ENCODE assay signal across 15 cellular contexts in genomic region chr2:70233892-70234291, GRCh38.
"Had no signal": no experiment of that assay in that cellular context is flagged by ENCODE, and none has a peak within 500 bp of the region (broad histone marks: within the 10 kb centered on the region; RNA-seq: fewer than 3 reads in every experiment).

No MANE protein-coding gene starts in this region.

- DNase-seq: activated gamma-delta T cell treated with Interleukin-2 at 50 U/mL for 16 hours; endodermal cell; foreskin keratinocyte; kidney; left ventricle myocardium inferior; psoas muscle; stimulated activated CD4-positive, alpha-beta T cell treated with anti-CD3 and anti-CD28 coated beads, Interleukin-4, amount 100 ng/mL, for 1 hour; stomach; testis had no signal

- H3K27ac Mint-ChIP-seq: activated naive CD8-positive, alpha-beta T cell; activated T-helper 1 cell treated with anti-CD3 and anti-CD28 coated beads, Interleukin-12 subunit alpha, Interleukin-12 subunit beta, Interleukin-2, Interleukin-4 antibody, amounts not matched to agents 30 ng/mL and 10 ng/mL and 1 ng/mL, durations not matched to agents 14 hours and 24 hours and 36 hours; endodermal cell; neural progenitor cell; type B pancreatic cell had no signal

- H3K9me3 Mint-ChIP-seq: activated T-helper 1 cell treated with anti-CD3 and anti-CD28 coated beads, Interleukin-12 subunit alpha, Interleukin-12 subunit beta, Interleukin-2, Interleukin-4 antibody, amounts not matched to agents 30 ng/mL and 10 ng/mL and 1 ng/mL, durations not matched to agents 14 hours and 24 hours and 36 hours; endodermal cell; neural progenitor cell; type B pancreatic cell had no signal

- H3K9ac ChIP-seq: neural progenitor cell had no signal

- H3K9me3 ChIP-seq: left ventricle myocardium inferior, psoas muscle, stomach, testis had no signal

- ATAC-seq: foreskin keratinocyte, psoas muscle, sciatic nerve had no signal

- H3K4me3 ChIP-seq: left ventricle myocardium inferior, neural progenitor cell, psoas muscle, smooth muscle cell, stomach, testis had no signal

- FAIRE-seq: kidney had no signal

- H3K4me1 Mint-ChIP-seq: endodermal cell, neural progenitor cell had no signal

- H3K36me3 Mint-ChIP-seq: activated naive CD8-positive, alpha-beta T cell had no signal

- H3K4me2 ChIP-seq: neural progenitor cell, smooth muscle cell had no signal

- H3K27ac ChIP-seq: foreskin keratinocyte, left ventricle myocardium inferior, neural progenitor cell, psoas muscle, stomach, testis had no signal

- H3K4me1 ChIP-seq: neural progenitor cell, stomach, testis had no signal

- H3K27me3 ChIP-seq: foreskin keratinocyte, neural progenitor cell, stomach, testis had no signal

- H3K27me3 Mint-ChIP-seq: activated naive CD8-positive, alpha-beta T cell; type B pancreatic cell had no signal

- H3K4me3 Mint-ChIP-seq: activated naive CD8-positive, alpha-beta T cell; activated T-helper 1 cell treated with anti-CD3 and anti-CD28 coated beads, Interleukin-12 subunit alpha, Interleukin-12 subunit beta, Interleukin-2, Interleukin-4 antibody, amounts not matched to agents 30 ng/mL and 10 ng/mL and 1 ng/mL, durations not matched to agents 14 hours and 24 hours and 36 hours; endodermal cell; neural progenitor cell; type B pancreatic cell had no signal

- H2AFZ ChIP-seq: neural progenitor cell had no signal
